In the genomic region with DNA sequence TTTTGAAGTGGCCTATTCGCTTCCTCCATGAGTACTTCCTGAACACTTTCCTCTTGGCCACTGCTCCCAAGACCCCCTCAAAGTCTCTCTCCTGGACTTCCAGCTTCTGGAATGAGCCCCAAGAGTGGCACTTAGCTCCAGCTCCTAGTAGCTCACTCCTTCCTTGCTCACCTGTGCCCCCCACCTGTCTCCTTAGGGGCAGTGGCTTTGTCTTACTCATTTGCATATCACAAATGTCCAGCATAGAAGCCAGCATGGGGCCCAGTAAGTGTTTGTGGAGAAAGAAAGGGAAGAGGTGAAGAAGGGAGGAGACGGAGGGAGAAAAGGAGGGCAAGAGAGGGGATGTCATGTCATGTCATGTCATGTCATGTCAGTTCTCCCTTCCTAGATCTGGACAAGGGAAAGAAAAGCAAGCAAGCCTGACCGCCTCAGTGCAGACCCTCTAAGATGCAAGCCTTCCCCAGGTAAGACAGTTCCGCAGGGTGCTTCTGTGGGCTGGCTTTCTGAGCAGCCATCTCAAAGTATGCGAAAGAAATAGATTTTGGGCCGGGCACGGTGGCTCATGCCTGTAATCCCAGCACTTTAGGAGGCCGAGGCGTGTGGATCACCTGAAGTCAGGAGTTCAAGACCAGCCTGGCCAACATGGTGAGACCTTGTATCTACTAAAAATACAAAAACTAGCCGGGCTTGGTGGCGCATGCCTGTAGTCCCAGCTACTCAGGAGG, we compare ENCODE assay signal across 2 cellular contexts.
TF ChIP-seq lines count a peak whose summit lies in the region.

No MANE protein-coding gene starts in this region.

TF ChIP-seq in GM23338, 12 proteins besides CTCF, POLR2A, EP300 and RAD21 (continued from another document):
- TF ChIP-seq ZNF331 (CRISPR knock-in tag; IDR thresholded peaks at IDR 0.05; ENCODE audit: low read depth) (no peak), EZH2phosphoT487 (IDR thresholded peaks at IDR 0.05; ENCODE audit: unreplicated experiment) (no peak), CREB1 (CRISPR knock-in tag; IDR thresholded peaks at IDR 0.05; ENCODE audit: low read depth) (no peak), ZNF114 (CRISPR knock-in tag; IDR thresholded peaks at IDR 0.05) (no peak), EZH2 (IDR thresholded peaks at IDR 0.05; ENCODE audit: low read depth, unreplicated experiment) (no peak), JUNB (IDR thresholded peaks at IDR 0.05; ENCODE audit: unreplicated experiment) (no peak)
- TF ChIP-seq, protein P1, sequence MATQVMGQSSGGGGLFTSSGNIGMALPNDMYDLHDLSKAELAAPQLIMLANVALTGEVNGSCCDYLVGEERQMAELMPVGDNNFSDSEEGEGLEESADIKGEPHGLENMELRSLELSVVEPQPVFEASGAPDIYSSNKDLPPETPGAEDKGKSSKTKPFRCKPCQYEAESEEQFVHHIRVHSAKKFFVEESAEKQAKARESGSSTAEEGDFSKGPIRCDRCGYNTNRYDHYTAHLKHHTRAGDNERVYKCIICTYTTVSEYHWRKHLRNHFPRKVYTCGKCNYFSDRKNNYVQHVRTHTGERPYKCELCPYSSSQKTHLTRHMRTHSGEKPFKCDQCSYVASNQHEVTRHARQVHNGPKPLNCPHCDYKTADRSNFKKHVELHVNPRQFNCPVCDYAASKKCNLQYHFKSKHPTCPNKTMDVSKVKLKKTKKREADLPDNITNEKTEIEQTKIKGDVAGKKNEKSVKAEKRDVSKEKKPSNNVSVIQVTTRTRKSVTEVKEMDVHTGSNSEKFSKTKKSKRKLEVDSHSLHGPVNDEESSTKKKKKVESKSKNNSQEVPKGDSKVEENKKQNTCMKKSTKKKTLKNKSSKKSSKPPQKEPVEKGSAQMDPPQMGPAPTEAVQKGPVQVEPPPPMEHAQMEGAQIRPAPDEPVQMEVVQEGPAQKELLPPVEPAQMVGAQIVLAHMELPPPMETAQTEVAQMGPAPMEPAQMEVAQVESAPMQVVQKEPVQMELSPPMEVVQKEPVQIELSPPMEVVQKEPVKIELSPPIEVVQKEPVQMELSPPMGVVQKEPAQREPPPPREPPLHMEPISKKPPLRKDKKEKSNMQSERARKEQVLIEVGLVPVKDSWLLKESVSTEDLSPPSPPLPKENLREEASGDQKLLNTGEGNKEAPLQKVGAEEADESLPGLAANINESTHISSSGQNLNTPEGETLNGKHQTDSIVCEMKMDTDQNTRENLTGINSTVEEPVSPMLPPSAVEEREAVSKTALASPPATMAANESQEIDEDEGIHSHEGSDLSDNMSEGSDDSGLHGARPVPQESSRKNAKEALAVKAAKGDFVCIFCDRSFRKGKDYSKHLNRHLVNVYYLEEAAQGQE (IDR thresholded peaks at IDR 0.05; ENCODE audit: unreplicated experiment): no peak
- TF ChIP-seq, protein P2, sequence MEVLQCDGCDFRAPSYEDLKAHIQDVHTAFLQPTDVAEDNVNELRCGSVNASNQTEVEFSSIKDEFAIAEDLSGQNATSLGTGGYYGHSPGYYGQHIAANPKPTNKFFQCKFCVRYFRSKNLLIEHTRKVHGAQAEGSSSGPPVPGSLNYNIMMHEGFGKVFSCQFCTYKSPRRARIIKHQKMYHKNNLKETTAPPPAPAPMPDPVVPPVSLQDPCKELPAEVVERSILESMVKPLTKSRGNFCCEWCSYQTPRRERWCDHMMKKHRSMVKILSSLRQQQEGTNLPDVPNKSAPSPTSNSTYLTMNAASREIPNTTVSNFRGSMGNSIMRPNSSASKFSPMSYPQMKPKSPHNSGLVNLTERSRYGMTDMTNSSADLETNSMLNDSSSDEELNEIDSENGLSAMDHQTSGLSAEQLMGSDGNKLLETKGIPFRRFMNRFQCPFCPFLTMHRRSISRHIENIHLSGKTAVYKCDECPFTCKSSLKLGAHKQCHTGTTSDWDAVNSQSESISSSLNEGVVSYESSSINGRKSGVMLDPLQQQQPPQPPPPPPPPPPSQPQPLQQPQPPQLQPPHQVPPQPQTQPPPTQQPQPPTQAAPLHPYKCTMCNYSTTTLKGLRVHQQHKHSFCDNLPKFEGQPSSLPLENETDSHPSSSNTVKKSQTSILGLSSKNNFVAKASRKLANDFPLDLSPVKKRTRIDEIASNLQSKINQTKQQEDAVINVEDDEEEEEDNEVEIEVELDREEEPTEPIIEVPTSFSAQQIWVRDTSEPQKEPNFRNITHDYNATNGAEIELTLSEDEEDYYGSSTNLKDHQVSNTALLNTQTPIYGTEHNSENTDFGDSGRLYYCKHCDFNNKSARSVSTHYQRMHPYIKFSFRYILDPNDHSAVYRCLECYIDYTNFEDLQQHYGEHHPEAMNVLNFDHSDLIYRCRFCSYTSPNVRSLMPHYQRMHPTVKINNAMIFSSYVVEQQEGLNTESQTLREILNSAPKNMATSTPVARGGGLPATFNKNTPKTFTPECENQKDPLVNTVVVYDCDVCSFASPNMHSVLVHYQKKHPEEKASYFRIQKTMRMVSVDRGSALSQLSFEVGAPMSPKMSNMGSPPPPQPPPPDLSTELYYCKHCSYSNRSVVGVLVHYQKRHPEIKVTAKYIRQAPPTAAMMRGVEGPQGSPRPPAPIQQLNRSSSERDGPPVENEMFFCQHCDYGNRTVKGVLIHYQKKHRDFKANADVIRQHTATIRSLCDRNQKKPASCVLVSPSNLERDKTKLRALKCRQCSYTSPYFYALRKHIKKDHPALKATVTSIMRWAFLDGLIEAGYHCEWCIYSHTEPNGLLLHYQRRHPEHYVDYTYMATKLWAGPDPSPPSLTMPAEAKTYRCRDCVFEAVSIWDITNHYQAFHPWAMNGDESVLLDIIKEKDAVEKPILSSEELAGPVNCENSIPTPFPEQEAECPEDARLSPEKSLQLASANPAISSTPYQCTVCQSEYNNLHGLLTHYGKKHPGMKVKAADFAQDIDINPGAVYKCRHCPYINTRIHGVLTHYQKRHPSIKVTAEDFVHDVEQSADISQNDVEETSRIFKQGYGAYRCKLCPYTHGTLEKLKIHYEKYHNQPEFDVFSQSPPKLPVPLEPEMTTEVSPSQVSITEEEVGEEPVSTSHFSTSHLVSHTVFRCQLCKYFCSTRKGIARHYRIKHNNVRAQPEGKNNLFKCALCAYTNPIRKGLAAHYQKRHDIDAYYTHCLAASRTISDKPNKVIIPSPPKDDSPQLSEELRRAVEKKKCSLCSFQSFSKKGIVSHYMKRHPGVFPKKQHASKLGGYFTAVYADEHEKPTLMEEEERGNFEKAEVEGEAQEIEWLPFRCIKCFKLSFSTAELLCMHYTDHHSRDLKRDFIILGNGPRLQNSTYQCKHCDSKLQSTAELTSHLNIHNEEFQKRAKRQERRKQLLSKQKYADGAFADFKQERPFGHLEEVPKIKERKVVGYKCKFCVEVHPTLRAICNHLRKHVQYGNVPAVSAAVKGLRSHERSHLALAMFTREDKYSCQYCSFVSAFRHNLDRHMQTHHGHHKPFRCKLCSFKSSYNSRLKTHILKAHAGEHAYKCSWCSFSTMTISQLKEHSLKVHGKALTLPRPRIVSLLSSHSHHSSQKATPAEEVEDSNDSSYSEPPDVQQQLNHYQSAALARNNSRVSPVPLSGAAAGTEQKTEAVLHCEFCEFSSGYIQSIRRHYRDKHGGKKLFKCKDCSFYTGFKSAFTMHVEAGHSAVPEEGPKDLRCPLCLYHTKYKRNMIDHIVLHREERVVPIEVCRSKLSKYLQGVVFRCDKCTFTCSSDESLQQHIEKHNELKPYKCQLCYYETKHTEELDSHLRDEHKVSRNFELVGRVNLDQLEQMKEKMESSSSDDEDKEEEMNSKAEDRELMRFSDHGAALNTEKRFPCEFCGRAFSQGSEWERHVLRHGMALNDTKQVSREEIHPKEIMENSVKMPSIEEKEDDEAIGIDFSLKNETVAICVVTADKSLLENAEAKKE (CRISPR knock-in tag; IDR thresholded peaks at IDR 0.05): no peak

TF ChIP-seq in HEK293T, 16 proteins besides CTCF, POLR2A, EP300 and RAD21 (continued from another document):
- TF ChIP-seq, protein P3, sequence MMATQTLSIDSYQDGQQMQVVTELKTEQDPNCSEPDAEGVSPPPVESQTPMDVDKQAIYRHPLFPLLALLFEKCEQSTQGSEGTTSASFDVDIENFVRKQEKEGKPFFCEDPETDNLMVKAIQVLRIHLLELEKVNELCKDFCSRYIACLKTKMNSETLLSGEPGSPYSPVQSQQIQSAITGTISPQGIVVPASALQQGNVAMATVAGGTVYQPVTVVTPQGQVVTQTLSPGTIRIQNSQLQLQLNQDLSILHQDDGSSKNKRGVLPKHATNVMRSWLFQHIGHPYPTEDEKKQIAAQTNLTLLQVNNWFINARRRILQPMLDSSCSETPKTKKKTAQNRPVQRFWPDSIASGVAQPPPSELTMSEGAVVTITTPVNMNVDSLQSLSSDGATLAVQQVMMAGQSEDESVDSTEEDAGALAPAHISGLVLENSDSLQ (IDR thresholded peaks at IDR 0.05): no peak
- no peak for TF ChIP-seq FOXA1 (IDR thresholded peaks at IDR 0.05)
- TF ChIP-seq ARNT (IDR thresholded peaks at IDR 0.05): no peak
- TF ChIP-seq SP1 (IDR thresholded peaks at IDR 0.05): no peak
- no peak for TF ChIP-seq SUZ12 (IDR thresholded peaks at IDR 0.05)
- no peak for TF ChIP-seq NFRKB (IDR thresholded peaks at IDR 0.05)
- TF ChIP-seq LEF1 (IDR thresholded peaks at IDR 0.05; ENCODE audit: borderline replicate concordance): no peak
- TF ChIP-seq TARDBP (IDR thresholded peaks at IDR 0.05): no peak
